Comparison of ENCODE assay signal across 18 cellular contexts in genomic region chr2:14554829-14555580, GRCh38.
DNase-seq lines count a peak whose midpoint lies in the region; ATAC-seq, FAIRE-seq and TF ChIP-seq lines count a peak whose summit lies in the region.
"Had no signal": no experiment of that assay in that cellular context is flagged by ENCODE, and none has a peak within 500 bp of the region (broad histone marks: within the 10 kb centered on the region; RNA-seq: fewer than 3 reads in every experiment).

No MANE protein-coding gene starts in this region.

- no peaks in the 10 kb centered on the region for H3K4me1 Mint-ChIP-seq in activated CD8-positive, alpha-beta memory T cell treated with anti-CD3 and anti-CD28 coated beads, Interleukin-2, amount 10 ng/mL, durations not matched to agents 7 days and 5 days
- H3K4me1 Mint-ChIP-seq: CD4-positive, alpha-beta memory T cell had no signal

- H3K27me3 ChIP-seq in keratinocyte (ENCODE audit: control insufficient read depth, extremely low read depth, insufficient read depth, low read length) (no peaks in the 10 kb centered on the region), small intestine (ENCODE audit: control insufficient read depth in 2 of 2, insufficient read depth in 2 of 2, low read length in 2 of 2) (no peaks in the 10 kb centered on the region), thyroid gland (no peaks in the 10 kb centered on the region)
- H3K27me3 ChIP-seq: BLaER1 had no signal

- H3K27ac Mint-ChIP-seq in activated CD8-positive, alpha-beta memory T cell treated with anti-CD3 and anti-CD28 coated beads, Interleukin-2, amount 10 ng/mL, durations not matched to agents 7 days and 5 days = no peak overlapping the region
- H3K27ac Mint-ChIP-seq: CD4-positive, alpha-beta memory T cell had no signal

- H3K4me2 ChIP-seq in keratinocyte (ENCODE audit: control insufficient read depth, extremely low read depth, insufficient read depth, low read depth, low read length) = peak overlapping the region; percentile 8
- H3K4me2 ChIP-seq: BLaER1 had no signal

- no peaks in the 10 kb centered on the region for H3K36me3 Mint-ChIP-seq in activated CD8-positive, alpha-beta memory T cell treated with anti-CD3 and anti-CD28 coated beads, Interleukin-2, amount 10 ng/mL, durations not matched to agents 7 days and 5 days
- H3K36me3 Mint-ChIP-seq: CD4-positive, alpha-beta memory T cell had no signal

- TF ChIP-seq CTCF in epithelial cell of esophagus (IDR thresholded peaks at IDR 0.05; ENCODE audit: insufficient read depth, low read depth, low read length, missing control alignments) (no peak), keratinocyte (optimal IDR thresholded peaks at IDR 0.05 in 1 of 3, IDR thresholded peaks at IDR 0.05 in 1 of 3, conservative IDR thresholded peaks at IDR 0.05 in 1 of 3; ENCODE audit: extremely low read depth in 1 of 3, insufficient read depth in 2 of 3, low read length in 3 of 3) (no peak), thyroid gland (IDR thresholded peaks at IDR 0.05) (no peak)

- intact Hi-C loops in thyroid gland (cut with DNase I) = no loop called here

- H2AFZ ChIP-seq in keratinocyte (ENCODE audit: control insufficient read depth, low read length) = peak overlapping the region; percentile 1

- H3K4me1 ChIP-seq in keratinocyte (ENCODE audit: control insufficient read depth, extremely low read depth, insufficient read depth, low read length) = peaks cover 22% of the 10 kb centered on the region
- H3K4me1 ChIP-seq in small intestine (ENCODE audit: control insufficient read depth in 2 of 2, insufficient read depth in 1 of 2, low read depth in 1 of 2, low read length in 1 of 2) = peaks cover 0 to 2% of the 10 kb centered on the region in 2 donors
- H3K4me1 ChIP-seq in thyroid gland = no peaks in the 10 kb centered on the region
- H3K4me1 ChIP-seq: BLaER1 had no signal

- H3K27ac ChIP-seq in keratinocyte (ENCODE audit: control insufficient read depth, insufficient read depth, low read length) (no peak overlapping the region), small intestine (ENCODE audit: low read depth in 1 of 2, low read length in 1 of 2) (peak overlapping the region in 1 of 2 donors; percentile 32), thyroid gland (no peak overlapping the region)
- H3K27ac ChIP-seq: BLaER1 had no signal

- dilution Hi-C loops in keratinocyte (cut with MboI; ENCODE audit: extremely low pct_ligation_motif_present, low sequenced_read_pairs) = no loop called here

- H3K36me3 ChIP-seq in keratinocyte (ENCODE audit: control insufficient read depth in 2 of 2, extremely low read depth in 1 of 2, insufficient read depth in 2 of 2, low read length in 2 of 2) (no peaks in the 10 kb centered on the region), small intestine (ENCODE audit: control insufficient read depth in 2 of 2, insufficient read depth in 2 of 2, low read length in 2 of 2) (no peaks in the 10 kb centered on the region), thyroid gland (no peaks in the 10 kb centered on the region)
- H3K36me3 ChIP-seq: BLaER1 had no signal

- H3K4me3 Mint-ChIP-seq in activated CD8-positive, alpha-beta memory T cell treated with anti-CD3 and anti-CD28 coated beads, Interleukin-2, amount 10 ng/mL, durations not matched to agents 7 days and 5 days = no peak overlapping the region
- H3K4me3 Mint-ChIP-seq: CD4-positive, alpha-beta memory T cell had no signal

- CTCF ChIA-PET in activated CD8-positive, alpha-beta memory T cell treated with anti-CD3 and anti-CD28 coated beads, Interleukin-2, amount 10 ng/mL, durations not matched to agents 7 days and 5 days (lab: Charles Lee) = no interaction called here

- H3K9ac ChIP-seq in keratinocyte (ENCODE audit: control insufficient read depth, extremely low read depth, insufficient read depth, low read length) = no peak overlapping the region
- H3K9ac ChIP-seq: BLaER1 had no signal

- H3K79me2 ChIP-seq in keratinocyte (ENCODE audit: control insufficient read depth, insufficient read depth, low read length) = no peaks in the 10 kb centered on the region

- no peak overlapping the region for H3K4me3 ChIP-seq in epithelial cell of esophagus (ENCODE audit: low read length)
- no peak overlapping the region for H3K4me3 ChIP-seq in keratinocyte (ENCODE audit: control insufficient read depth in 2 of 3, extremely low read depth in 1 of 3, insufficient read depth in 2 of 3, low read depth in 1 of 3, low read length in 3 of 3)
- H3K4me3 ChIP-seq in small intestine (ENCODE audit: low read depth in 1 of 2, low read length in 2 of 2) = no peak overlapping the region
- H3K4me3 ChIP-seq in thyroid gland (replicated peaks in 1 of 3) = no peak overlapping the region
- H3K4me3 ChIP-seq: BLaER1, K562 had no signal

- DNase-seq in NCI-H82 (lab: John Stamatoyannopoulos, UW) = peak; percentile 43
- DNase-seq in epithelial cell of esophagus (ENCODE audit: low read depth) = peak; percentile 55
- no peak for DNase-seq in keratinocyte (ENCODE audit: low read depth, low spot score)
- peak; percentile 63 for DNase-seq in small intestine
- DNase-seq in thyroid gland = no peak
- no peak for DNase-seq in activated CD8-positive, alpha-beta memory T cell treated with anti-CD3 and anti-CD28 coated beads, Interleukin-2, amount 10 ng/mL, durations not matched to agents 7 days and 5 days
- no peak for DNase-seq in activated gamma-delta T cell (lab: John Stamatoyannopoulos, UW)
- DNase-seq: CD4-positive, alpha-beta memory T cell; DMS153; GDM1; NCI-H1105; NCI-H2081; OCI-M1; SHP77 had no signal

- no peaks in the 10 kb centered on the region for H3K9me3 ChIP-seq in keratinocyte (ENCODE audit: control insufficient read depth, low read depth, low read length)
- H3K9me3 ChIP-seq in small intestine (ENCODE audit: control insufficient read depth, low read depth) = peaks cover 2% of the 10 kb centered on the region
- H3K9me3 ChIP-seq in thyroid gland = no peaks in the 10 kb centered on the region
- H3K9me3 ChIP-seq: BLaER1 had no signal

- no peaks in the 10 kb centered on the region for H3K9me3 Mint-ChIP-seq in activated CD8-positive, alpha-beta memory T cell treated with anti-CD3 and anti-CD28 coated beads, Interleukin-2, amount 10 ng/mL, durations not matched to agents 7 days and 5 days (ENCODE audit: low read depth)

- ATAC-seq in GM21723 (IDR thresholded peaks at IDR 0.05; ENCODE audit: unreplicated experiment) = no peak
- ATAC-seq in activated CD8-positive, alpha-beta memory T cell treated with anti-CD3 and anti-CD28 coated beads, Interleukin-2, amount 10 ng/mL, durations not matched to agents 7 days and 5 days = no peak
- ATAC-seq: K562 had no signal

- no peaks in the 10 kb centered on the region for H3K9me1 ChIP-seq in keratinocyte (ENCODE audit: control insufficient read depth, extremely low read depth, insufficient read depth, low read length)

- H4K20me1 ChIP-seq in keratinocyte (ENCODE audit: control insufficient read depth, extremely low read depth, insufficient read depth, low read length) = no peaks in the 10 kb centered on the region
- H4K20me1 ChIP-seq: BLaER1 had no signal

- 7 to 57% (median 29%) methylated on average over 7 of the region's 7 CpGs for WGBS in small intestine, 3 donors
- WGBS in thyroid gland, 2 donors = 44 to 52% methylated on average over 7 of the region's 7 CpGs

- TF ChIP-seq POLR2A in thyroid gland (IDR thresholded peaks at IDR 0.05) = no peak

- H3K27me3 Mint-ChIP-seq in activated CD8-positive, alpha-beta memory T cell treated with anti-CD3 and anti-CD28 coated beads, Interleukin-2, amount 10 ng/mL, durations not matched to agents 7 days and 5 days = no peaks in the 10 kb centered on the region
- H3K27me3 Mint-ChIP-seq: CD4-positive, alpha-beta memory T cell had no signal

- FAIRE-seq in keratinocyte (lab: Jason Lieb, UNC) = peak; percentile 41
- no peak for FAIRE-seq in small intestine (lab: Jason Lieb, UNC)
- FAIRE-seq: H1, K562 had no signal

Comparison
In these comparisons a context has a peak if more than half of its experiments do, and no peak if none do; other contexts are left out.
1. DNase-seq: peak in NCI-H82 (single experiment), epithelial cell of esophagus (single experiment) and small intestine (single experiment); none in keratinocyte (single experiment), thyroid gland (0 of 2), activated CD8-positive, alpha-beta memory T cell treated with anti-CD3 and anti-CD28 coated beads, Interleukin-2, amount 10 ng/mL, durations not matched to agents 7 days and 5 days (single experiment) and activated gamma-delta T cell (single experiment).